Comparison of ENCODE assay signal across 13 cellular contexts in genomic region chr9:111839387-111839786, GRCh38. TPM values are rescaled to one million over a fixed set of nuclear protein-coding genes. Genes with fewer than 3 reads are reported as not detected.
DNase-seq lines count a peak whose midpoint lies in the region; ATAC-seq and TF ChIP-seq lines count a peak whose summit lies in the region.
"Had no signal": no experiment of that assay in that cellular context is flagged by ENCODE, and none has a peak within 500 bp of the region (broad histone marks: within the 10 kb centered on the region; RNA-seq: fewer than 3 reads in every experiment).

No MANE protein-coding gene starts in this region.

- no peak overlapping the region for H3K4me3 ChIP-seq in left ventricle myocardium inferior
- H3K4me3 ChIP-seq in cardiac fibroblast (replicated peaks in 1 of 2; ENCODE audit: low read depth in 2 of 2, low read length in 2 of 2) = no peak overlapping the region
- no peak overlapping the region for H3K4me3 ChIP-seq in uterus
- no peak overlapping the region for H3K4me3 ChIP-seq in ovary
- H3K4me3 ChIP-seq: SJCRH30 had no signal

- TF ChIP-seq POLR2A in uterus (IDR thresholded peaks at IDR 0.05) (no peak), ovary (IDR thresholded peaks at IDR 0.05) (no peak)

- peaks cover 13% of the 10 kb centered on the region for H3K4me1 ChIP-seq in left ventricle myocardium inferior
- no peaks in the 10 kb centered on the region for H3K4me1 ChIP-seq in uterus
- H3K4me1 ChIP-seq in ovary (ENCODE audit: insufficient read depth) = no peaks in the 10 kb centered on the region

- DNase-seq in Right ventricle myocardium inferior (ENCODE audit: missing footprints) = peak; percentile 70
- no peak for DNase-seq in left ventricle myocardium inferior
- peak; percentile 69 to 77 for DNase-seq in cardiac fibroblast (ENCODE audit: low read depth in 2 of 2)
- DNase-seq in uterus = peak; percentile 32 to 34
- DNase-seq in ovary = no peak
- DNase-seq in RWPE1 (ENCODE audit: low spot score) = no peak
- DNase-seq in NCI-H1048 (lab: John Stamatoyannopoulos, UW) = no peak
- DNase-seq: activated T-cell treated with anti-CD3 and anti-CD28 coated beads for 4 hours; SJCRH30; stimulated activated CD4-positive, alpha-beta T cell treated with anti-CD3 and anti-CD28 coated beads, Interleukin-4, amount 100 ng/mL, for 1 hour had no signal

- CTCF ChIA-PET in RWPE1 (lab: Yijun Ruan, JAX) = interaction anchor here (0.6 to 1.2 kb wide), 2 partner anchors 26 to 138 kb away, joined by 3 to 5 read pairs; no protein-coding TSS in a partner anchor

- 70 to 81% (median 78%) methylated on average over 6 of the region's 6 CpGs for WGBS in ovary, 3 donors

- H3K9me3 ChIP-seq in left ventricle myocardium inferior (replicated peaks) (no peaks in the 10 kb centered on the region), uterus (no peaks in the 10 kb centered on the region), ovary (no peaks in the 10 kb centered on the region)
- H3K9me3 ChIP-seq: SJCRH30 had no signal

- no peak overlapping the region for H3K27ac ChIP-seq in left ventricle myocardium inferior (replicated peaks)
- H3K27ac ChIP-seq in uterus = no peak overlapping the region
- no peak overlapping the region for H3K27ac ChIP-seq in ovary
- no peak overlapping the region for H3K27ac ChIP-seq in RWPE1
- H3K27ac ChIP-seq: C4-2B, SJCRH30 had no signal

- intact Hi-C loops in Right ventricle myocardium inferior (cut with DNase I) = loop anchor here (10.0 kb wide), 1 partner anchor 225 kb away; no protein-coding TSS in a partner anchor
- intact Hi-C loops in left ventricle myocardium inferior (cut with micrococcal nuclease) = no loop called here
- intact Hi-C loops in uterus (cut with DNase I; ENCODE audit: low total_unique reads) = no loop called here
- intact Hi-C loops in ovary (cut with DNase I) = no loop called here

- ATAC-seq in Right ventricle myocardium inferior = no peak
- ATAC-seq in HG03039 (IDR thresholded peaks at IDR 0.05; ENCODE audit: unreplicated experiment) = peak; percentile 74

- TF ChIP-seq EP300 in ovary (IDR thresholded peaks at IDR 0.05) = no peak

- no peak for TF ChIP-seq CTCF in left ventricle myocardium inferior (IDR thresholded peaks at IDR 0.05; ENCODE audit: borderline replicate concordance)
- TF ChIP-seq CTCF in cardiac fibroblast (IDR thresholded peaks at IDR 0.05; ENCODE audit: low read depth, low read length) = no peak
- TF ChIP-seq CTCF in uterus (IDR thresholded peaks at IDR 0.05) = no peak
- TF ChIP-seq CTCF in ovary (IDR thresholded peaks at IDR 0.05) = no peak
- TF ChIP-seq CTCF in RWPE1 (conservative IDR thresholded peaks at IDR 0.05; ENCODE audit: low read depth) = no peak

- POLR2A ChIA-PET in RWPE1 (lab: Yijun Ruan, JAX; ENCODE audit: low non-redundant PET) = no interaction called here

- H3K36me3 ChIP-seq in left ventricle myocardium inferior = no peaks in the 10 kb centered on the region
- H3K36me3 ChIP-seq in uterus = no peaks in the 10 kb centered on the region
- no peaks in the 10 kb centered on the region for H3K36me3 ChIP-seq in ovary
- H3K36me3 ChIP-seq: SJCRH30 had no signal

- no peaks in the 10 kb centered on the region for H3K27me3 ChIP-seq in left ventricle myocardium inferior (ENCODE audit: low read depth)
- no peaks in the 10 kb centered on the region for H3K27me3 ChIP-seq in uterus
- no peaks in the 10 kb centered on the region for H3K27me3 ChIP-seq in ovary
- H3K27me3 ChIP-seq: SJCRH30 had no signal

RNA-seq across cellular contexts. Expression of gene SHOC1, which starts 44.6 kb away (rescaled TPM):
- total RNA-seq in Right ventricle myocardium inferior (not detected), left ventricle myocardium inferior (not detected), uterus (1 to 10 TPM in 1 of 4 donors, under 1 TPM in 1, not detected in 2; 0.28 to 1.0 TPM), ovary (1 to 10 TPM in 1 of 7 donors, under 1 TPM in 1, not detected in 5; 0.05 to 1.0 TPM)
- under 1 TPM; 0.02 to 0.15 TPM for polyA plus RNA-seq in ovary
- total RNA-seq: LHCN-M2 had no signal

RNA-seq across cellular contexts. Expression of gene UGCG, which starts 57.2 kb away (rescaled TPM):
- total RNA-seq in Right ventricle myocardium inferior = 12.8 TPM
- 12.7 TPM for total RNA-seq in left ventricle myocardium inferior
- total RNA-seq in uterus = 10 to 100 TPM; 12.3 to 75.1 (median 34.5) TPM
- 10 to 100 TPM; 18.6 to 74.1 (median 22.5) TPM for total RNA-seq in ovary
- 10 to 100 TPM; 13.1 to 15.5 TPM for polyA plus RNA-seq in ovary

Comparison
In these comparisons a context has a peak if more than half of its experiments do, and no peak if none do; other contexts are left out.
1. DNase-seq: peak in Right ventricle myocardium inferior (single experiment), cardiac fibroblast (2 of 2) and uterus (2 of 2); none in left ventricle myocardium inferior (single experiment), ovary (0 of 5), RWPE1 (single experiment) and NCI-H1048 (single experiment).